1 cellular context compared by ENCODE assay signal in the genomic region with DNA sequence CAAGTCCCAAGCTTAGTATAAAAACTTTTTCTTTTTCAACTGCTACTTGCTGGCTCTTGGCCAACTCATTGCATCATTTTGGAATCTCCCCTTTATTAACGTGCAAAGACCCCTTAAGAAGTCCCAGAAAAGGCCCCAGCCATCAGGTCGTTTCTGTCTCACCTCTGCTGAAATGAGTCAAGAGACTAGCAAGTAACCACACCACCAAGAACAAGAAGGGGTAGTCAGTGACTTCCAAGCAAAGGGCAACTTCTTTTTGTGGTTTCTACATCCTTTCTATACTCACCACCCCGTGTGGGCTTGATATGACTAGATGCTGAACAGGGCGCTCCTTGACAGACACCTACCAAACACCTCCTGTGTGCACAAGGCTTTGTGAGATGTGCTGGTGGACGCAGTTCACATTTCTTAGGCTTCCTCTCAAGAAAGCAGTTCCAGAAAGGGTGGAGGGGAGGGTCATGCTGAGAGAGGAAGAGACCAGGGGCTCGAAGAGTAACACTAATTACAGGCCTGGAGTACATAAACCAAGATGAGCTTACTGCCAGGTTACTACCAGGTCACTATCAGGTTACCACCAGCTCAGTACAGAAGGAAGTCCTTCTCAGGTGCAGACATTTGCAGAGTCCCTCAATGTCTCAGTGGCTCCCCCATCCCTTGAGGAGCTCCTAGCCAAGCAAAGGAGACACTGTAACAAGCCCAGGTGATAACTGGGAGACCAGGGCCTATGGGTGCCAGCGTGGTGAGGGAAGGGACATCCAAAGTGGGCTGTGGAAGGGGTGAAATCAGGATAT.
TF ChIP-seq lines count a peak whose summit lies in the region.

No MANE protein-coding gene starts in this region.

TF ChIP-seq in GM12878, 131 proteins besides CTCF, POLR2A, EP300 and RAD21 (continued from another document and continues in another):
- TF ChIP-seq, protein P1, sequence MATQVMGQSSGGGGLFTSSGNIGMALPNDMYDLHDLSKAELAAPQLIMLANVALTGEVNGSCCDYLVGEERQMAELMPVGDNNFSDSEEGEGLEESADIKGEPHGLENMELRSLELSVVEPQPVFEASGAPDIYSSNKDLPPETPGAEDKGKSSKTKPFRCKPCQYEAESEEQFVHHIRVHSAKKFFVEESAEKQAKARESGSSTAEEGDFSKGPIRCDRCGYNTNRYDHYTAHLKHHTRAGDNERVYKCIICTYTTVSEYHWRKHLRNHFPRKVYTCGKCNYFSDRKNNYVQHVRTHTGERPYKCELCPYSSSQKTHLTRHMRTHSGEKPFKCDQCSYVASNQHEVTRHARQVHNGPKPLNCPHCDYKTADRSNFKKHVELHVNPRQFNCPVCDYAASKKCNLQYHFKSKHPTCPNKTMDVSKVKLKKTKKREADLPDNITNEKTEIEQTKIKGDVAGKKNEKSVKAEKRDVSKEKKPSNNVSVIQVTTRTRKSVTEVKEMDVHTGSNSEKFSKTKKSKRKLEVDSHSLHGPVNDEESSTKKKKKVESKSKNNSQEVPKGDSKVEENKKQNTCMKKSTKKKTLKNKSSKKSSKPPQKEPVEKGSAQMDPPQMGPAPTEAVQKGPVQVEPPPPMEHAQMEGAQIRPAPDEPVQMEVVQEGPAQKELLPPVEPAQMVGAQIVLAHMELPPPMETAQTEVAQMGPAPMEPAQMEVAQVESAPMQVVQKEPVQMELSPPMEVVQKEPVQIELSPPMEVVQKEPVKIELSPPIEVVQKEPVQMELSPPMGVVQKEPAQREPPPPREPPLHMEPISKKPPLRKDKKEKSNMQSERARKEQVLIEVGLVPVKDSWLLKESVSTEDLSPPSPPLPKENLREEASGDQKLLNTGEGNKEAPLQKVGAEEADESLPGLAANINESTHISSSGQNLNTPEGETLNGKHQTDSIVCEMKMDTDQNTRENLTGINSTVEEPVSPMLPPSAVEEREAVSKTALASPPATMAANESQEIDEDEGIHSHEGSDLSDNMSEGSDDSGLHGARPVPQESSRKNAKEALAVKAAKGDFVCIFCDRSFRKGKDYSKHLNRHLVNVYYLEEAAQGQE (IDR thresholded peaks at IDR 0.05; ENCODE audit: low read depth, low read length) = peak; percentile 57; the same call in 1 of the 2 replicates
- TF ChIP-seq, protein P2, sequence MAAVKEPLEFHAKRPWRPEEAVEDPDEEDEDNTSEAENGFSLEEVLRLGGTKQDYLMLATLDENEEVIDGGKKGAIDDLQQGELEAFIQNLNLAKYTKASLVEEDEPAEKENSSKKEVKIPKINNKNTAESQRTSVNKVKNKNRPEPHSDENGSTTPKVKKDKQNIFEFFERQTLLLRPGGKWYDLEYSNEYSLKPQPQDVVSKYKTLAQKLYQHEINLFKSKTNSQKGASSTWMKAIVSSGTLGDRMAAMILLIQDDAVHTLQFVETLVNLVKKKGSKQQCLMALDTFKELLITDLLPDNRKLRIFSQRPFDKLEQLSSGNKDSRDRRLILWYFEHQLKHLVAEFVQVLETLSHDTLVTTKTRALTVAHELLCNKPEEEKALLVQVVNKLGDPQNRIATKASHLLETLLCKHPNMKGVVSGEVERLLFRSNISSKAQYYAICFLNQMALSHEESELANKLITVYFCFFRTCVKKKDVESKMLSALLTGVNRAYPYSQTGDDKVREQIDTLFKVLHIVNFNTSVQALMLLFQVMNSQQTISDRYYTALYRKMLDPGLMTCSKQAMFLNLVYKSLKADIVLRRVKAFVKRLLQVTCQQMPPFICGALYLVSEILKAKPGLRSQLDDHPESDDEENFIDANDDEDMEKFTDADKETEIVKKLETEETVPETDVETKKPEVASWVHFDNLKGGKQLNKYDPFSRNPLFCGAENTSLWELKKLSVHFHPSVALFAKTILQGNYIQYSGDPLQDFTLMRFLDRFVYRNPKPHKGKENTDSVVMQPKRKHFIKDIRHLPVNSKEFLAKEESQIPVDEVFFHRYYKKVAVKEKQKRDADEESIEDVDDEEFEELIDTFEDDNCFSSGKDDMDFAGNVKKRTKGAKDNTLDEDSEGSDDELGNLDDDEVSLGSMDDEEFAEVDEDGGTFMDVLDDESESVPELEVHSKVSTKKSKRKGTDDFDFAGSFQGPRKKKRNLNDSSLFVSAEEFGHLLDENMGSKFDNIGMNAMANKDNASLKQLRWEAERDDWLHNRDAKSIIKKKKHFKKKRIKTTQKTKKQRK (IDR thresholded peaks at IDR 0.05; ENCODE audit: low read depth, low read length) = no peak
- TF ChIP-seq BMI1 (IDR thresholded peaks at IDR 0.05; ENCODE audit: borderline replicate concordance) = peak; percentile 89
- TF ChIP-seq RBBP5 (conservative IDR thresholded peaks at IDR 0.05) = no peak
- peak; percentile 99 for TF ChIP-seq DPF2 (IDR thresholded peaks at IDR 0.05)
- no peak for TF ChIP-seq SREBF2 (IDR thresholded peaks at IDR 0.05; ENCODE audit: low read length)
- TF ChIP-seq POLR2AphosphoS5 (IDR thresholded peaks at IDR 0.05; ENCODE audit: low read length) = no peak; the same call in 1 of the 2 replicates
- TF ChIP-seq TCF7 (IDR thresholded peaks at IDR 0.05; ENCODE audit: borderline replicate concordance) = peak; percentile 97
- peak; percentile 100 for TF ChIP-seq RUNX3 (IDR thresholded peaks at IDR 0.05; ENCODE audit: low read length)
- TF ChIP-seq, protein P3, sequence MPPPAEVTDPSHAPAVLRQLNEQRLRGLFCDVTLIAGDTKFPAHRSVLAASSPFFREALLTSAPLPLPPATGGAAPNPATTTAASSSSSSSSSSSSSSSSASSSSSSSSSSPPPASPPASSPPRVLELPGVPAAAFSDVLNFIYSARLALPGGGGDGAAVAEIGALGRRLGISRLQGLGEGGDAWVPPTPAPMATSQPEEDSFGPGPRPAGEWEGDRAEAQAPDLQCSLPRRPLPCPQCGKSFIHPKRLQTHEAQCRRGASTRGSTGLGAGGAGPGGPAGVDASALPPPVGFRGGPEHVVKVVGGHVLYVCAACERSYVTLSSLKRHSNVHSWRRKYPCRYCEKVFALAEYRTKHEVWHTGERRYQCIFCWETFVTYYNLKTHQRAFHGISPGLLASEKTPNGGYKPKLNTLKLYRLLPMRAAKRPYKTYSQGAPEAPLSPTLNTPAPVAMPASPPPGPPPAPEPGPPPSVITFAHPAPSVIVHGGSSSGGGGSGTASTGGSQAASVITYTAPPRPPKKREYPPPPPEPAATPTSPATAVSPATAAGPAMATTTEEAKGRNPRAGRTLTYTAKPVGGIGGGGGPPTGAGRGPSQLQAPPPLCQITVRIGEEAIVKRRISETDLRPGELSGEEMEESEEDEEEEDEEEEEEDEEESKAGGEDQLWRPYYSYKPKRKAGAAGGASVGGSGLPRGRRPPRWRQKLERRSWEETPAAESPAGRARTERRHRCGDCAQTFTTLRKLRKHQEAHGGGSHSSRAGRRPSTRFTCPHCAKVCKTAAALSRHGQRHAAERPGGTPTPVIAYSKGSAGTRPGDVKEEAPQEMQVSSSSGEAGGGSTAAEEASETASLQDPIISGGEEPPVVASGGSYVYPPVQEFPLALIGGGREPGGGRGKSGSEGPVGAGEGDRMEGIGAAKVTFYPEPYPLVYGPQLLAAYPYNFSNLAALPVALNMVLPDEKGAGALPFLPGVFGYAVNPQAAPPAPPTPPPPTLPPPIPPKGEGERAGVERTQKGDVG (CRISPR knock-in tag; IDR thresholded peaks at IDR 0.05) = no peak
- TF ChIP-seq, protein P4, sequence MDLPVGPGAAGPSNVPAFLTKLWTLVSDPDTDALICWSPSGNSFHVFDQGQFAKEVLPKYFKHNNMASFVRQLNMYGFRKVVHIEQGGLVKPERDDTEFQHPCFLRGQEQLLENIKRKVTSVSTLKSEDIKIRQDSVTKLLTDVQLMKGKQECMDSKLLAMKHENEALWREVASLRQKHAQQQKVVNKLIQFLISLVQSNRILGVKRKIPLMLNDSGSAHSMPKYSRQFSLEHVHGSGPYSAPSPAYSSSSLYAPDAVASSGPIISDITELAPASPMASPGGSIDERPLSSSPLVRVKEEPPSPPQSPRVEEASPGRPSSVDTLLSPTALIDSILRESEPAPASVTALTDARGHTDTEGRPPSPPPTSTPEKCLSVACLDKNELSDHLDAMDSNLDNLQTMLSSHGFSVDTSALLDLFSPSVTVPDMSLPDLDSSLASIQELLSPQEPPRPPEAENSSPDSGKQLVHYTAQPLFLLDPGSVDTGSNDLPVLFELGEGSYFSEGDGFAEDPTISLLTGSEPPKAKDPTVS (IDR thresholded peaks at IDR 0.05; ENCODE audit: low read depth, low read length) = no peak
- TF ChIP-seq IKZF2 (IDR thresholded peaks at IDR 0.05) = peak; percentile 94 to 97
- no peak for TF ChIP-seq IRF3 (IDR thresholded peaks at IDR 0.05)
- TF ChIP-seq, protein P5, sequence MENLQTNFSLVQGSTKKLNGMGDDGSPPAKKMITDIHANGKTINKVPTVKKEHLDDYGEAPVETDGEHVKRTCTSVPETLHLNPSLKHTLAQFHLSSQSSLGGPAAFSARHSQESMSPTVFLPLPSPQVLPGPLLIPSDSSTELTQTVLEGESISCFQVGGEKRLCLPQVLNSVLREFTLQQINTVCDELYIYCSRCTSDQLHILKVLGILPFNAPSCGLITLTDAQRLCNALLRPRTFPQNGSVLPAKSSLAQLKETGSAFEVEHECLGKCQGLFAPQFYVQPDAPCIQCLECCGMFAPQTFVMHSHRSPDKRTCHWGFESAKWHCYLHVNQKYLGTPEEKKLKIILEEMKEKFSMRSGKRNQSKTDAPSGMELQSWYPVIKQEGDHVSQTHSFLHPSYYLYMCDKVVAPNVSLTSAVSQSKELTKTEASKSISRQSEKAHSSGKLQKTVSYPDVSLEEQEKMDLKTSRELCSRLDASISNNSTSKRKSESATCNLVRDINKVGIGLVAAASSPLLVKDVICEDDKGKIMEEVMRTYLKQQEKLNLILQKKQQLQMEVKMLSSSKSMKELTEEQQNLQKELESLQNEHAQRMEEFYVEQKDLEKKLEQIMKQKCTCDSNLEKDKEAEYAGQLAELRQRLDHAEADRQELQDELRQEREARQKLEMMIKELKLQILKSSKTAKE (IDR thresholded peaks at IDR 0.05; ENCODE audit: low read depth, poor library complexity, severe bottlenecking) = peak; percentile 100
- no peak for TF ChIP-seq NRF1 (conservative IDR thresholded peaks at IDR 0.05; ENCODE audit: low read depth, low read length)
- no peak for TF ChIP-seq NFXL1 (IDR thresholded peaks at IDR 0.05; ENCODE audit: borderline replicate concordance)
- TF ChIP-seq, protein P6, sequence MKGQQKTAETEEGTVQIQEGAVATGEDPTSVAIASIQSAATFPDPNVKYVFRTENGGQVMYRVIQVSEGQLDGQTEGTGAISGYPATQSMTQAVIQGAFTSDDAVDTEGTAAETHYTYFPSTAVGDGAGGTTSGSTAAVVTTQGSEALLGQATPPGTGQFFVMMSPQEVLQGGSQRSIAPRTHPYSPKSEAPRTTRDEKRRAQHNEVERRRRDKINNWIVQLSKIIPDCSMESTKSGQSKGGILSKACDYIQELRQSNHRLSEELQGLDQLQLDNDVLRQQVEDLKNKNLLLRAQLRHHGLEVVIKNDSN (IDR thresholded peaks at IDR 0.05; ENCODE audit: borderline replicate concordance, extremely low read length, insufficient read depth, low read depth, low read length) = no peak
- 0 out of 2 replicates have a peak, but pooled peaks have one; percentile 46 for TF ChIP-seq ZNF24 (IDR thresholded peaks at IDR 0.05)
- peak; percentile 100 for TF ChIP-seq CBFB (IDR thresholded peaks at IDR 0.05; ENCODE audit: low read depth)
- TF ChIP-seq CREM (IDR thresholded peaks at IDR 0.05; ENCODE audit: low read depth) = peak; percentile 98
- TF ChIP-seq PRDM15 (CRISPR knock-in tag; IDR thresholded peaks at IDR 0.05) = no peak
